ENCODE assay signal across 11 cellular contexts in genomic region chr1:12296623-12297022, GRCh38.
A peak's percentile ranks its signal among the peaks of the same experiment; 100 is the strongest.
DNase-seq lines count a peak whose midpoint lies in the region; ATAC-seq, FAIRE-seq and TF ChIP-seq lines count a peak whose summit lies in the region.
"Had no signal": no experiment of that assay in that cellular context is flagged by ENCODE, and none has a peak within 500 bp of the region (broad histone marks: within the 10 kb centered on the region; RNA-seq: fewer than 3 reads in every experiment).

No MANE protein-coding gene starts in this region.

- H3K36me3 ChIP-seq in ACC112 (ENCODE audit: insufficient read depth, low read length) = peaks cover 4% of the 10 kb centered on the region; the same call in 1 of the 2 replicates
- H3K36me3 ChIP-seq: neural progenitor cell had no signal

- H3K27ac ChIP-seq in ACC112 (ENCODE audit: low read depth, low read length) = peak overlapping the region; percentile 77
- H3K27ac ChIP-seq: neural progenitor cell, SJSA1, thyroid gland had no signal

- H3K4me1 ChIP-seq in ACC112 (ENCODE audit: control insufficient read depth, insufficient read depth, low read length, unreplicated experiment) = peaks cover 25% of the 10 kb centered on the region
- H3K4me1 ChIP-seq: neural progenitor cell, SJSA1, thyroid gland had no signal

- TF ChIP-seq POLR2A in GM12892 (IDR thresholded peaks at IDR 0.05; ENCODE audit: low read depth, low read length) = no peak

- DNase-seq in MV-4-11 (lab: John Stamatoyannopoulos, UW) (peak; percentile 79), GM12892 (ENCODE audit: insufficient read length) (no peak), HEK293T (ENCODE audit: extremely low spot score) (no peak)
- DNase-seq: thyroid gland had no signal

- POLR2A ChIA-PET in HEK293T (lab: Yijun Ruan, JAX) = no interaction called here

- no peak overlapping the region for H2AFZ ChIP-seq in ACC112 (ENCODE audit: low read length, unreplicated experiment)
- H2AFZ ChIP-seq: neural progenitor cell had no signal

- no peak for FAIRE-seq in GM12892 (lab: Jason Lieb, UNC)

- peak; percentile 77 for ATAC-seq in GM19351 (IDR thresholded peaks at IDR 0.05; ENCODE audit: unreplicated experiment)
- ATAC-seq in esophagus mucosa = peak; percentile 49
- no peak for ATAC-seq in HG02763 (IDR thresholded peaks at IDR 0.05; ENCODE audit: unreplicated experiment)
- ATAC-seq in GM19023 (IDR thresholded peaks at IDR 0.05; ENCODE audit: unreplicated experiment) = no peak

- H3K79me2 ChIP-seq in ACC112 (ENCODE audit: control insufficient read depth, insufficient read depth, low read length, unreplicated experiment) = no peaks in the 10 kb centered on the region

- no peaks in the 10 kb centered on the region for H3K27me3 ChIP-seq in ACC112 (ENCODE audit: insufficient read depth, low read length)
- H3K27me3 ChIP-seq: neural progenitor cell, SJSA1, thyroid gland had no signal

- CTCF ChIA-PET in HEK293T (lab: Yijun Ruan, JAX) = no interaction called here

- peak overlapping the region; percentile 4; the same call in 1 of the 2 replicates for H3K4me3 ChIP-seq in ACC112 (ENCODE audit: low read depth, low read length)
- H3K4me3 ChIP-seq: neural progenitor cell, SJSA1, thyroid gland had no signal

TF ChIP-seq in HEK293T, 16 proteins besides CTCF, POLR2A, EP300 and RAD21:
- TF ChIP-seq SP1 (IDR thresholded peaks at IDR 0.05) (no peak), TARDBP (IDR thresholded peaks at IDR 0.05) (no peak), LEF1 (IDR thresholded peaks at IDR 0.05; ENCODE audit: borderline replicate concordance) (no peak), ZNF384 (IDR thresholded peaks at IDR 0.05) (no peak), SUZ12 (IDR thresholded peaks at IDR 0.05) (no peak), ARNT (IDR thresholded peaks at IDR 0.05) (no peak), FOXM1 (IDR thresholded peaks at IDR 0.05; ENCODE audit: borderline replicate concordance) (no peak), HDGF (IDR thresholded peaks at IDR 0.05; ENCODE audit: borderline replicate concordance) (no peak), CTBP1 (IDR thresholded peaks at IDR 0.05; ENCODE audit: borderline replicate concordance) (no peak), L3MBTL2 (conservative IDR thresholded peaks at IDR 0.05) (no peak), NFRKB (IDR thresholded peaks at IDR 0.05) (no peak)

Comparison
In these comparisons a context has a peak if more than half of its experiments do, and no peak if none do; other contexts are left out.
1. ATAC-seq: peak in GM19351 (single experiment) and esophagus mucosa (single experiment); none in HG02763 (single experiment) and GM19023 (single experiment).